In genomic region chr12:96807741-96808140, GRCh38 we compare ENCODE assay signal across 31 cellular contexts.
"Had no signal": no experiment of that assay in that cellular context is flagged by ENCODE, and none has a peak within 500 bp of the region (broad histone marks: within the 10 kb centered on the region; RNA-seq: fewer than 3 reads in every experiment).

No MANE protein-coding gene starts in this region.

- DNase-seq: activated CD4-positive, alpha-beta memory T cell treated with anti-CD3 and anti-CD28 coated beads, Interleukin-2, amount 10 ng/mL, durations not matched to agents 7 days and 5 days; activated CD4-positive, alpha-beta T cell treated with anti-CD3 and anti-CD28 coated beads for 36 hours; activated CD4-positive, alpha-beta T cell treated with anti-CD3 and anti-CD28 coated beads, Interleukin-2, amount 10 ng/mL, durations not matched to agents 7 days and 5 days; activated CD4-positive, alpha-beta T cell treated with anti-CD3 and anti-CD28 coated beads, Interleukin-2, amount 50 U/mL, for 4 hours; activated CD4-positive, CD25-positive, alpha-beta regulatory T cell; activated CD4-positive, CD25-positive, alpha-beta regulatory T cell treated with anti-CD3 and anti-CD28 coated beads, Interleukin-2, amount 50 U/mL, for 72 hours; activated CD8-positive, alpha-beta memory T cell treated with anti-CD3 and anti-CD28 coated beads, Interleukin-2, amount 50 U/mL, for 48 hours; activated gamma-delta T cell; activated naive CD4-positive, alpha-beta T cell; activated naive CD4-positive, alpha-beta T cell treated with anti-CD3 and anti-CD28 coated beads, Interleukin-2, amount 10 ng/mL, durations not matched to agents 7 days and 5 days; activated naive CD8-positive, alpha-beta T cell treated with anti-CD3 and anti-CD28 coated beads, Interleukin-2, amount 10 ng/mL, durations not matched to agents 7 days and 5 days; activated T-cell treated with anti-CD3 and anti-CD28 coated beads for 4 hours; activated T-cell treated with anti-CD3 and anti-CD28 coated beads, Interleukin-2, amount 50 U/mL, for 24 hours; activated T-cell treated with anti-CD3 and anti-CD28 coated beads, Interleukin-2, amount 50 U/mL, for 72 hours; caudate nucleus; cortex of kidney; dermis blood vessel endothelial cell; effector CD4-positive, alpha-beta T cell; effector memory CD8-positive, alpha-beta T cell; erythroblast; foreskin keratinocyte; gastrocnemius medialis; glutamatergic neuron; heart left ventricle; T-helper 2 cell had no signal

- H3K36me3 Mint-ChIP-seq: activated naive CD4-positive, alpha-beta T cell treated with anti-CD3 and anti-CD28 coated beads, Interleukin-2, amount 10 ng/mL, durations not matched to agents 7 days and 5 days; activated naive CD8-positive, alpha-beta T cell treated with anti-CD3 and anti-CD28 coated beads, Interleukin-2, amount 10 ng/mL, durations not matched to agents 7 days and 5 days had no signal

- H3K27me3 Mint-ChIP-seq: activated CD4-positive, alpha-beta memory T cell treated with anti-CD3 and anti-CD28 coated beads, Interleukin-2, amount 10 ng/mL, durations not matched to agents 7 days and 5 days; activated CD4-positive, alpha-beta T cell treated with anti-CD3 and anti-CD28 coated beads for 36 hours; activated CD4-positive, alpha-beta T cell treated with anti-CD3 and anti-CD28 coated beads, Interleukin-2, amount 10 ng/mL, durations not matched to agents 7 days and 5 days; activated naive CD8-positive, alpha-beta T cell treated with anti-CD3 and anti-CD28 coated beads, Interleukin-2, amount 10 ng/mL, durations not matched to agents 7 days and 5 days; activated T-cell treated with anti-CD3 and anti-CD28 coated beads, Interleukin-2, amount 50 U/mL, for 24 hours had no signal

- FAIRE-seq: colon, endothelial cell of umbilical vein had no signal

- H3K4me3 Mint-ChIP-seq: activated CD4-positive, alpha-beta memory T cell treated with anti-CD3 and anti-CD28 coated beads, Interleukin-2, amount 10 ng/mL, durations not matched to agents 7 days and 5 days; activated CD4-positive, alpha-beta T cell treated with anti-CD3 and anti-CD28 coated beads for 36 hours; activated CD4-positive, alpha-beta T cell treated with anti-CD3 and anti-CD28 coated beads, Interleukin-2, amount 10 ng/mL, durations not matched to agents 7 days and 5 days; activated naive CD4-positive, alpha-beta T cell treated with anti-CD3 and anti-CD28 coated beads, Interleukin-2, amount 10 ng/mL, durations not matched to agents 7 days and 5 days; activated naive CD8-positive, alpha-beta T cell treated with anti-CD3 and anti-CD28 coated beads, Interleukin-2, amount 10 ng/mL, durations not matched to agents 7 days and 5 days; activated T-cell treated with anti-CD3 and anti-CD28 coated beads, Interleukin-2, amount 50 U/mL, for 24 hours; activated T-cell treated with anti-CD3 and anti-CD28 coated beads, Interleukin-2, amount 50 U/mL, for 72 hours; brain; effector memory CD8-positive, alpha-beta T cell had no signal

- H3K9me3 ChIP-seq: gastrocnemius medialis had no signal

- H3K27ac ChIP-seq: ascending aorta, esophagus muscularis mucosa, foreskin keratinocyte, gastrocnemius medialis, heart left ventricle had no signal

- H3K4me1 Mint-ChIP-seq: activated CD4-positive, alpha-beta memory T cell treated with anti-CD3 and anti-CD28 coated beads, Interleukin-2, amount 10 ng/mL, durations not matched to agents 7 days and 5 days; activated CD4-positive, alpha-beta T cell treated with anti-CD3 and anti-CD28 coated beads for 36 hours; activated CD4-positive, alpha-beta T cell treated with anti-CD3 and anti-CD28 coated beads, Interleukin-2, amount 10 ng/mL, durations not matched to agents 7 days and 5 days; activated naive CD4-positive, alpha-beta T cell treated with anti-CD3 and anti-CD28 coated beads, Interleukin-2, amount 10 ng/mL, durations not matched to agents 7 days and 5 days; activated naive CD8-positive, alpha-beta T cell treated with anti-CD3 and anti-CD28 coated beads, Interleukin-2, amount 10 ng/mL, durations not matched to agents 7 days and 5 days; brain had no signal

- H3K9me3 Mint-ChIP-seq: effector memory CD8-positive, alpha-beta T cell had no signal

- H3K4me1 ChIP-seq: ascending aorta, esophagus muscularis mucosa, gastrocnemius medialis, heart left ventricle had no signal

- H3K27ac Mint-ChIP-seq: activated CD4-positive, alpha-beta memory T cell treated with anti-CD3 and anti-CD28 coated beads, Interleukin-2, amount 10 ng/mL, durations not matched to agents 7 days and 5 days; activated CD4-positive, alpha-beta T cell treated with anti-CD3 and anti-CD28 coated beads for 36 hours; activated CD4-positive, alpha-beta T cell treated with anti-CD3 and anti-CD28 coated beads, Interleukin-2, amount 10 ng/mL, durations not matched to agents 7 days and 5 days; activated naive CD4-positive, alpha-beta T cell treated with anti-CD3 and anti-CD28 coated beads, Interleukin-2, amount 10 ng/mL, durations not matched to agents 7 days and 5 days; activated naive CD4-positive, alpha-beta T cell treated with anti-CD3 and anti-CD28 coated beads, Interleukin-2, amount 50 U/mL, for 72 hours; activated naive CD8-positive, alpha-beta T cell treated with anti-CD3 and anti-CD28 coated beads, Interleukin-2, amount 10 ng/mL, durations not matched to agents 7 days and 5 days; activated T-cell treated with anti-CD3 and anti-CD28 coated beads, Interleukin-2, amount 50 U/mL, for 24 hours; activated T-cell treated with anti-CD3 and anti-CD28 coated beads, Interleukin-2, amount 50 U/mL, for 72 hours; brain; effector memory CD8-positive, alpha-beta T cell had no signal

- ATAC-seq: activated CD4-positive, alpha-beta T cell treated with anti-CD3 and anti-CD28 coated beads for 36 hours; activated naive CD4-positive, alpha-beta T cell treated with anti-CD3 and anti-CD28 coated beads, Interleukin-2, amount 50 U/mL, for 72 hours; activated T-cell treated with anti-CD3 and anti-CD28 coated beads, Interleukin-2, amount 50 U/mL, for 72 hours; effector memory CD8-positive, alpha-beta T cell; foreskin keratinocyte; gastrocnemius medialis; heart left ventricle had no signal

- H3K4me3 ChIP-seq: ascending aorta, esophagus muscularis mucosa, gastrocnemius medialis, heart left ventricle had no signal
